12 cellular contexts compared by ENCODE assay signal in the genomic region with DNA sequence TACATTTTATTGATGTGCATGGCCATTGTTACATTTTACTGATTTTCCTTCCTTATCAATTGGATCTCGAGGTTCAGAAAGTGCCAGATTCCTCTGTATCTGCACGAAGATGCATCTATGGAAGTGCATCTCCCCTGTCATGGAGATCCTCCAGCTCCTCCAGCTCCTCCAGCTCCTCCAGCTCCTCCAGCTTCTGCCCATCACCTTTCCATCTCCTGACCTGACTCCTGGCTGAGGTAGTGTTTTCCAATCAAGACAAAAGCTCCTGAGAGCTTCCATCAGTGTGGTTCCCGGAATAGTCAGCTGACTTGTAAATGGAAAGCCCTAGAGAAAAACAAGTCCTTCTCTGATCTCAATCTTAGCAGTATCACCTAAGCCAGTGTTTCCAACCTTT.
A peak's percentile ranks its signal among the peaks of the same experiment; 100 is the strongest.
DNase-seq lines count a peak whose midpoint lies in the region; ATAC-seq and TF ChIP-seq lines count a peak whose summit lies in the region.
"Had no signal": no experiment of that assay in that cellular context is flagged by ENCODE, and none has a peak within 500 bp of the region (broad histone marks: within the 10 kb centered on the region; RNA-seq: fewer than 3 reads in every experiment).

No MANE protein-coding gene starts in this region.

- peaks cover 22 to 80% (median 35%) of the 10 kb centered on the region in 10 experiments for H3K4me1 ChIP-seq in BLaER1 treated with 17β-estradiol and CSF1 and Interleukin-3, amounts not matched to agents 10 nM and 100 nM

- peak overlapping the region in 9 of 11 experiments; percentile 7 to 97 (median 73); a peak in 12 of 22 replicates for H3K27ac ChIP-seq in BLaER1 treated with 17β-estradiol and CSF1 and Interleukin-3, amounts not matched to agents 10 nM and 100 nM

- H3K27me3 ChIP-seq in BLaER1 treated with 17β-estradiol and CSF1 and Interleukin-3, amounts not matched to agents 10 nM and 100 nM: no peaks in the 10 kb centered on the region

- peak; percentile 8 for TF ChIP-seq POLR2A in GM19099 (IDR thresholded peaks at IDR 0.05; ENCODE audit: extremely low read depth, insufficient read length, low read depth)
- no peak for TF ChIP-seq POLR2A in GM18505 (IDR thresholded peaks at IDR 0.05; ENCODE audit: borderline replicate concordance, extremely low read depth, insufficient read depth, insufficient read length)

- no peak overlapping the region for H3K4me3 ChIP-seq in BLaER1 treated with 17β-estradiol and CSF1 and Interleukin-3, amounts not matched to agents 10 nM and 100 nM

- peak overlapping the region; percentile 46 to 69 (median 56); a peak in 20 of 22 replicates for H3K4me2 ChIP-seq in BLaER1 treated with 17β-estradiol and CSF1 and Interleukin-3, amounts not matched to agents 10 nM and 100 nM

- H3K27me3 Mint-ChIP-seq in activated T-helper 17 cell treated with anti-CD3 and anti-CD28 coated beads, Interleukin-2, amount 50 U/mL, for 72 hours: no peaks in the 10 kb centered on the region
- H3K27me3 Mint-ChIP-seq in naive B cell: peaks cover 0 to 3% (median 0%) of the 10 kb centered on the region in 3 donors

- H3K9ac ChIP-seq in BLaER1 treated with 17β-estradiol and CSF1 and Interleukin-3, amounts not matched to agents 10 nM and 100 nM: peak overlapping the region in 2 of 11 experiments; percentile 78 to 87; a peak in 3 of 22 replicates

- no peaks in the 10 kb centered on the region for H3K9me3 ChIP-seq in BLaER1 treated with 17β-estradiol and CSF1 and Interleukin-3, amounts not matched to agents 10 nM and 100 nM (replicated peaks in 1 of 11)

- H3K36me3 ChIP-seq in BLaER1 treated with 17β-estradiol and CSF1 and Interleukin-3, amounts not matched to agents 10 nM and 100 nM: no peaks in the 10 kb centered on the region

- H3K4me1 Mint-ChIP-seq in activated T-helper 17 cell treated with anti-CD3 and anti-CD28 coated beads, Interleukin-2, amount 50 U/mL, for 72 hours: peaks cover 68% of the 10 kb centered on the region
- peaks cover 40 to 55% (median 43%) of the 10 kb centered on the region in 3 donors for H3K4me1 Mint-ChIP-seq in naive B cell

- H3K27ac Mint-ChIP-seq in activated T-helper 17 cell treated with anti-CD3 and anti-CD28 coated beads, Interleukin-2, amount 50 U/mL, for 72 hours: peak overlapping the region; percentile 98
- H3K27ac Mint-ChIP-seq in naive B cell: peak overlapping the region; percentile 91 to 100 (median 98)

- peak overlapping the region; percentile 83 for H3K4me3 Mint-ChIP-seq in activated T-helper 17 cell treated with anti-CD3 and anti-CD28 coated beads, Interleukin-2, amount 50 U/mL, for 72 hours
- peak overlapping the region in 6 of 8 donors; percentile 28 to 71 (median 59) for H3K4me3 Mint-ChIP-seq in naive B cell

- DNase-seq in naive B cell: no peak
- no peak for DNase-seq in cortex of kidney (lab: John Stamatoyannopoulos, UW)
- DNase-seq in Ammon's horn (ENCODE audit: low spot score): no peak
- DNase-seq: activated CD4-positive, alpha-beta T cell treated with anti-CD3 and anti-CD28 coated beads, Interleukin-2, amount 50 U/mL, for 48 hours; foreskin fibroblast; NCI-H1048; NCI-H345 had no signal

- no peak for ATAC-seq in activated T-helper 17 cell treated with anti-CD3 and anti-CD28 coated beads, Interleukin-2, amount 50 U/mL, for 72 hours (replicated peaks)
- no peak for ATAC-seq in naive B cell (ENCODE audit: low read depth in 2 of 2)
- no peak for ATAC-seq in GM18505 (IDR thresholded peaks at IDR 0.05; ENCODE audit: unreplicated experiment)
- no peak for ATAC-seq in GM19455 (IDR thresholded peaks at IDR 0.05; ENCODE audit: unreplicated experiment)

- H3K9me3 Mint-ChIP-seq in activated T-helper 17 cell treated with anti-CD3 and anti-CD28 coated beads, Interleukin-2, amount 50 U/mL, for 72 hours: no peaks in the 10 kb centered on the region
- H3K9me3 Mint-ChIP-seq in naive B cell: no peaks in the 10 kb centered on the region

- peaks cover 13% of the 10 kb centered on the region for H3K36me3 Mint-ChIP-seq in activated T-helper 17 cell treated with anti-CD3 and anti-CD28 coated beads, Interleukin-2, amount 50 U/mL, for 72 hours (ENCODE audit: low read depth)
- H3K36me3 Mint-ChIP-seq in naive B cell: no peaks in the 10 kb centered on the region

- H4K20me1 ChIP-seq in BLaER1 treated with 17β-estradiol and CSF1 and Interleukin-3, amounts not matched to agents 10 nM and 100 nM: no peaks in the 10 kb centered on the region
